Comparison of ENCODE assay signal across 6 cellular contexts in the genomic region with DNA sequence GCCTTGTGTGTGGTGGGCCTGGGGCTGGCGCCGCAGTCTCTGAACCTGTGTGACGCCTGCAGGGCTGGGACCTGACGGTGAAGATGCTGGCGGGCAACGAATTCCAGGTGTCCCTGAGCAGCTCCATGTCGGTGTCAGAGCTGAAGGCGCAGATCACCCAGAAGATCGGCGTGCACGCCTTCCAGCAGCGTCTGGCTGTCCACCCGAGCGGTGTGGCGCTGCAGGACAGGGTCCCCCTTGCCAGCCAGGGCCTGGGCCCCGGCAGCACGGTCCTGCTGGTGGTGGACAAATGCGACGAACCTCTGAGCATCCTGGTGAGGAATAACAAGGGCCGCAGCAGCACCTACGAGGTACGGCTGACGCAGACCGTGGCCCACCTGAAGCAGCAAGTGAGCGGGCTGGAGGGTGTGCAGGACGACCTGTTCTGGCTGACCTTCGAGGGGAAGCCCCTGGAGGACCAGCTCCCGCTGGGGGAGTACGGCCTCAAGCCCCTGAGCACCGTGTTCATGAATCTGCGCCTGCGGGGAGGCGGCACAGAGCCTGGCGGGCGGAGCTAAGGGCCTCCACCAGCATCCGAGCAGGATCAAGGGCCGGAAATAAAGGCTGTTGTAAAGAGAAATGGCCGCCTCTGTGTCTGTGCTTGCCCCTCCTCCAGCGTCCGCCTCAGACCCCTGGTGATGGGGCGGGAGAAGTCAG. TPM values are rescaled to one million over a fixed set of nuclear protein-coding genes. Genes with fewer than 3 reads are reported as not detected.
DNase-seq lines count a peak whose midpoint lies in the region; ATAC-seq and TF ChIP-seq lines count a peak whose summit lies in the region.

No MANE protein-coding gene starts in this region.

- POLR2A ChIA-PET in A673 (lab: Charles Lee; ENCODE audit: low non-redundant PET), result no interaction called here

- DNase-seq in A673 (ENCODE audit: low spot score), result peak; percentile 82
- no peak for DNase-seq in LNCaP clone FGC (ENCODE audit: low read depth)
- no peak for DNase-seq in caudate nucleus (lab: John Stamatoyannopoulos, UW)
- no peak for DNase-seq in osteocyte (ENCODE audit: extremely low spot score, unreplicated experiment)
- no peak for DNase-seq in D341Med (ENCODE audit: low spot score)

- H3K27me3 ChIP-seq in A673 (replicated peaks; ENCODE audit: insufficient read depth, low read depth, low read length, poor library complexity), result no peaks in the 10 kb centered on the region

- ATAC-seq in HG02798 (IDR thresholded peaks at IDR 0.05; ENCODE audit: poor library complexity, unreplicated experiment), result no peak

- peaks cover 3% of the 10 kb centered on the region for H3K36me3 Mint-ChIP-seq in osteocyte (ENCODE audit: unreplicated experiment)

- TF ChIP-seq CTCF in A673 (conservative IDR thresholded peaks at IDR 0.05; ENCODE audit: low read depth, low read length), result no peak
- TF ChIP-seq CTCF in LNCaP clone FGC (IDR thresholded peaks at IDR 0.05; ENCODE audit: control insufficient read depth, extremely low read depth, insufficient read depth), result no peak
- no peak for TF ChIP-seq CTCF in osteocyte (IDR thresholded peaks at IDR 0.05)

- H3K36me3 ChIP-seq in A673 (ENCODE audit: insufficient read depth, low read length, poor library complexity, severe bottlenecking), result no peaks in the 10 kb centered on the region

- peaks cover 17% of the 10 kb centered on the region for H3K4me1 ChIP-seq in A673 (ENCODE audit: insufficient read depth, low read length, poor library complexity, severe bottlenecking)

- CTCF ChIA-PET in A673 (lab: Charles Lee), result interaction anchor here (1.2 to 1.9 kb wide), 3 partner anchors 9 to 50 kb away, joined by 3 to 14 read pairs (median 5); no protein-coding TSS in a partner anchor

- H3K9me3 Mint-ChIP-seq in osteocyte (ENCODE audit: unreplicated experiment), result no peaks in the 10 kb centered on the region

- no peaks in the 10 kb centered on the region for H3K9me3 ChIP-seq in A673 (ENCODE audit: low read depth, low read length, poor library complexity, severe bottlenecking)

- H3K4me3 Mint-ChIP-seq in osteocyte (ENCODE audit: unreplicated experiment), result peak overlapping the region; percentile 82

- H3K27ac Mint-ChIP-seq in osteocyte (ENCODE audit: unreplicated experiment), result peak overlapping the region; percentile 94

- H3K27ac ChIP-seq in A673 (ENCODE audit: low read depth, low read length, poor library complexity, severe bottlenecking), result peak overlapping the region; percentile 85
- peak overlapping the region; percentile 93 for H3K27ac ChIP-seq in caudate nucleus (ENCODE audit: low read depth, low read length)

- H3K4me1 Mint-ChIP-seq in osteocyte (ENCODE audit: unreplicated experiment), result peaks cover 25% of the 10 kb centered on the region

- BruUV-seq in A673 (replicated peaks; lab: Mats Ljungman, UMichigan), result TSS peak; percentile 98

- H3K4me3 ChIP-seq in A673 (ENCODE audit: low read depth, low read length, poor library complexity, severe bottlenecking), result peak overlapping the region; percentile 53
- H3K4me3 ChIP-seq in LNCaP clone FGC (ENCODE audit: low read depth, low read length), result peak overlapping the region; percentile 70

- H3K27me3 Mint-ChIP-seq in osteocyte (ENCODE audit: unreplicated experiment), result no peaks in the 10 kb centered on the region

- intact Hi-C loops in A673 (cut with micrococcal nuclease; ENCODE audit: unreplicated experiment), result no loop called here

RNA-seq across cellular contexts. Expression of gene ISG15, which starts 0.8 kb away (rescaled TPM):
- 45.3 and 55.6 TPM in 2 replicates for total RNA-seq in A673 (2021)
- total RNA-seq in osteocyte, result 29.3 and 30.6 TPM in 2 replicates

RNA-seq across cellular contexts. Expression of gene AGRN, which starts 5.8 kb away (rescaled TPM):
- total RNA-seq in A673 (2021) (151 and 164 TPM in 2 replicates), osteocyte (175 and 191 TPM in 2 replicates)

RNA-seq across cellular contexts. Expression of gene HES4, which starts 14.2 kb away (rescaled TPM):
- total RNA-seq in A673 (2021) (18.5 and 20.8 TPM in 2 replicates), osteocyte (75.0 and 79.2 TPM in 2 replicates)

RNA-seq across cellular contexts. Expression of gene PERM1, which starts 32.2 kb away (rescaled TPM):
- total RNA-seq in A673 (2021), result 0.28 TPM in 1 of 2 replicates, not detected in the other
- total RNA-seq in osteocyte, result 0.13 TPM in 1 of 2 replicates, not detected in the other

RNA-seq across cellular contexts. Expression of gene PLEKHN1, which starts 47.8 kb away (rescaled TPM):
- total RNA-seq in A673 (2021), result not detected in 2 replicates
- total RNA-seq in osteocyte, result 0.21 TPM in 2 replicates
